Comparison of ENCODE assay signal across 8 cellular contexts in genomic region chr3:52056521-52056967, GRCh38. TPM values are rescaled to one million over a fixed set of nuclear protein-coding genes. Genes with fewer than 3 reads are reported as not detected.
DNase-seq lines count a peak whose midpoint lies in the region; ATAC-seq and TF ChIP-seq lines count a peak whose summit lies in the region.

DUSP7 (minus strand) TSS chr3:52056571; CDS start chr3:52056366, 205 bp downstream.

- peaks cover 3% of the 10 kb centered on the region for H3K4me1 ChIP-seq in endodermal cell (ENCODE audit: control insufficient read depth, insufficient read depth, low read length)

- peak within 1 kb of the TSS; percentile 41 for H3K9ac ChIP-seq in endodermal cell (ENCODE audit: extremely low read depth, low read length, poor library complexity, severe bottlenecking)

- peaks cover 19% of the 10 kb centered on the region for H3K4me1 Mint-ChIP-seq in endodermal cell

- peak within 1 kb of the TSS; percentile 21 for H3K27ac ChIP-seq in endodermal cell (ENCODE audit: low read depth, low read length)

- peaks cover 20% of the 10 kb centered on the region for H3K36me3 ChIP-seq in endodermal cell (ENCODE audit: control insufficient read depth, insufficient read depth, low read length)

- no peaks in the 10 kb centered on the region for H3K9me3 ChIP-seq in endodermal cell (ENCODE audit: control insufficient read depth, low read length)

- peak; percentile 28 for ATAC-seq in HG02981 (IDR thresholded peaks at IDR 0.05; ENCODE audit: unreplicated experiment)

- peaks cover 6% of the 10 kb centered on the region for H3K27me3 ChIP-seq in endodermal cell (ENCODE audit: control insufficient read depth, insufficient read depth, low read length, poor library complexity, severe bottlenecking)

- peaks cover 9% of the 10 kb centered on the region for H3K36me3 Mint-ChIP-seq in endodermal cell (ENCODE audit: low read depth)

- peak within 1 kb of the TSS; percentile 86 for H3K4me3 ChIP-seq in endodermal cell (ENCODE audit: low read length)

- TF ChIP-seq CTCF in endodermal cell (conservative IDR thresholded peaks at IDR 0.05) = no peak

- WGBS in endodermal cell (ENCODE audit: insufficient coverage in 1 of 2, insufficient read length in 1 of 2), 2 experiments = 0% methylated on average over 2 to 51 of the region's 51 CpGs

- H3K27ac Mint-ChIP-seq in endodermal cell = peak within 1 kb of the TSS; percentile 94

- peak within 1 kb of the TSS; percentile 73 for H3K4me3 Mint-ChIP-seq in endodermal cell

- peaks cover 13% of the 10 kb centered on the region for H3K27me3 Mint-ChIP-seq in endodermal cell (ENCODE audit: insufficient read depth)

- no peaks in the 10 kb centered on the region for H3K9me3 Mint-ChIP-seq in endodermal cell

- DNase-seq in DMS53 (lab: John Stamatoyannopoulos, UW) (peak; percentile 68), DMS53 treated with DMSO at 0.1 percent for 48 hours (lab: John Stamatoyannopoulos, UW; ENCODE audit: unreplicated experiment) (no peak), NCI-H748 (lab: John Stamatoyannopoulos, UW; ENCODE audit: unreplicated experiment) (peak; percentile 79), endodermal cell (peak; percentile 81), midbrain (lab: John Stamatoyannopoulos, UW) (peak; percentile 83)
- peak; percentile 35 to 42 for DNase-seq in activated CD8-positive, alpha-beta memory T cell treated with anti-CD3 and anti-CD28 coated beads for 4 hours (ENCODE audit: low read depth in 2 of 2)
- DNase-seq in stimulated activated CD8-positive, alpha-beta memory T cell treated with anti-CD3 and anti-CD28 coated beads, Interleukin-15, amount 100 ng/mL, for 4 hours (ENCODE audit: low read depth in 2 of 2) = peak; percentile 41 to 55

RNA-seq across cellular contexts. Expression of gene DUSP7, which starts in this region (rescaled TPM):
- total RNA-seq in endodermal cell = 10 to 100 TPM; 14.2 to 16.7 TPM
- polyA plus RNA-seq in endodermal cell (2013, experiment 1 of 2) = 11.4 TPM
- polyA plus RNA-seq in endodermal cell (2013, experiment 2 of 2) = 9.9 TPM
